11 cellular contexts compared by ENCODE assay signal in genomic region chr12:50033317-50033679, GRCh38. TPM values are rescaled to one million over a fixed set of nuclear protein-coding genes. Genes with fewer than 3 reads are reported as not detected.
DNase-seq lines count a peak whose midpoint lies in the region; ATAC-seq, FAIRE-seq and TF ChIP-seq lines count a peak whose summit lies in the region.
"Had no signal": no experiment of that assay in that cellular context is flagged by ENCODE, and none has a peak within 500 bp of the region (broad histone marks: within the 10 kb centered on the region; RNA-seq: fewer than 3 reads in every experiment).

No MANE protein-coding gene starts in this region.

- in situ Hi-C loops in HepG2 (cut with HindIII; ENCODE audit: extremely low pct_ligation_motif_present, low pct_unique_long_range_greater_than_20kb), result no loop called here

- no peak for TF ChIP-seq EP300 in HepG2 (IDR thresholded peaks at IDR 0.05; ENCODE audit: low read depth in 2 of 2, low read length in 2 of 2)
- TF ChIP-seq EP300 in HepG2 (CRISPR knock-in tag; IDR thresholded peaks at IDR 0.05; ENCODE audit: borderline replicate concordance), result no peak

- CTCF ChIA-PET in HepG2 (lab: Yijun Ruan, JAX; ENCODE audit: low intra/inter-chr PET ratio, low total read pairs), result no interaction called here

- no peak for TF ChIP-seq RAD21 in HepG2 (CRISPR knock-in tag; IDR thresholded peaks at IDR 0.05)

- POLR2A ChIA-PET in HepG2 (lab: Yijun Ruan, JAX), result no interaction called here

- H3K27me3 ChIP-seq in right lobe of liver, result no peaks in the 10 kb centered on the region
- H3K27me3 ChIP-seq in HepG2 (ENCODE audit: control insufficient read depth in 1 of 2, insufficient read depth in 2 of 2, low read length in 2 of 2), result peaks cover 1 to 4% of the 10 kb centered on the region in 2 experiments; a peak in 2 of 5 replicates

- FAIRE-seq in HepG2 (lab: Jason Lieb, UNC), result no peak

- ATAC-seq in right lobe of liver, result peak; percentile 57 to 85 (median 70)
- no peak for ATAC-seq in HepG2
- ATAC-seq in mucosa of descending colon, result peak; percentile 54
- ATAC-seq in HG03432 (IDR thresholded peaks at IDR 0.05; ENCODE audit: unreplicated experiment), result no peak

- 78% methylated on average over 4 of the region's 7 CpGs for WGBS in right lobe of liver (ENCODE audit: insufficient coverage, low coverage, low lambda C conversion rate, missing lambda C conversion rate)
- WGBS in HepG2 (ENCODE audit: low lambda C conversion rate), result 76% methylated on average over 7 of the region's 7 CpGs

- H3K27ac ChIP-seq in right lobe of liver, result peak overlapping the region in 1 of 3 donors; percentile 51
- H3K27ac ChIP-seq in HepG2 (ENCODE audit: extremely low read length, insufficient read depth, low read length), result no peak overlapping the region
- peak overlapping the region in 1 of 2 donors; percentile 72 for H3K27ac ChIP-seq in coronary artery

- H3K4me2 ChIP-seq in HepG2 (ENCODE audit: low read depth, low read length), result no peak overlapping the region

- H3K4me1 ChIP-seq in right lobe of liver (no peaks in the 10 kb centered on the region), HepG2 (ENCODE audit: insufficient read depth, low read length) (peaks cover 28% of the 10 kb centered on the region), mucosa of descending colon (ENCODE audit: low read depth) (no peaks in the 10 kb centered on the region)

- no peaks in the 10 kb centered on the region for H4K20me1 ChIP-seq in HepG2 (ENCODE audit: insufficient read depth, low read length)

- H3K79me2 ChIP-seq in HepG2 (ENCODE audit: insufficient read depth, low read length), result no peaks in the 10 kb centered on the region

- no peak overlapping the region for H3K9ac ChIP-seq in HepG2 (ENCODE audit: insufficient read depth, low read depth, low read length)

- H3K36me3 ChIP-seq in right lobe of liver (no peaks in the 10 kb centered on the region), HepG2 (replicated peaks in 1 of 2; ENCODE audit: control insufficient read depth in 1 of 2, insufficient read depth in 2 of 2, low read length in 2 of 2) (no peaks in the 10 kb centered on the region), mucosa of descending colon (ENCODE audit: low read depth) (no peaks in the 10 kb centered on the region)

- H2AFZ ChIP-seq in HepG2 (ENCODE audit: low read length), result no peak overlapping the region

- DNase-seq in right lobe of liver (peak in 2 of 3 donors; percentile 26 to 45), HepG2 (ENCODE audit: low spot score) (no peak), coronary artery (ENCODE audit: low spot score) (no peak), mucosa of descending colon (peak in 1 of 3 donors; percentile 46), NCI-H446 (lab: John Stamatoyannopoulos, UW) (no peak), T-helper 9 cell (no peak), HPDE6-E6E7 (ENCODE audit: extremely low spot score) (no peak)
- DNase-seq: activated CD4-positive, alpha-beta T cell treated with anti-CD3 and anti-CD28 coated beads for 48 hours; NCI-H146 had no signal

- H3K4me3 ChIP-seq in right lobe of liver (peak overlapping the region; percentile 14 to 31 (median 21)), HepG2 (replicated peaks in 1 of 3; ENCODE audit: insufficient read depth in 1 of 3, low read depth in 2 of 3, low read length in 3 of 3) (no peak overlapping the region), coronary artery (peak overlapping the region; percentile 58), mucosa of descending colon (no peak overlapping the region)
- H3K4me3 ChIP-seq: lung had no signal

- intact Hi-C loops in right lobe of liver (cut with DNase I) (no loop called here), HepG2 (cut with micrococcal nuclease; ENCODE audit: unreplicated experiment) (no loop called here), mucosa of descending colon (cut with DNase I, micrococcal nuclease) (no loop called here)

- BruUV-seq in HepG2 (replicated peaks; lab: Mats Ljungman, UMichigan), result no TSS peak

- no peaks in the 10 kb centered on the region for H3K9me3 ChIP-seq in right lobe of liver
- no peaks in the 10 kb centered on the region for H3K9me3 ChIP-seq in HepG2 (ENCODE audit: low read length)
- H3K9me3 ChIP-seq in mucosa of descending colon, result no peaks in the 10 kb centered on the region

- TF ChIP-seq CTCF in right lobe of liver (IDR thresholded peaks at IDR 0.05), result no peak
- no peak for TF ChIP-seq CTCF in HepG2 (CRISPR knock-in tag; IDR thresholded peaks at IDR 0.05)
- no peak for TF ChIP-seq CTCF in coronary artery (IDR thresholded peaks at IDR 0.05)
- TF ChIP-seq CTCF in mucosa of descending colon (IDR thresholded peaks at IDR 0.05), result no peak

- TF ChIP-seq POLR2A in right lobe of liver (IDR thresholded peaks at IDR 0.05) (no peak), HepG2 (IDR thresholded peaks at IDR 0.05; ENCODE audit: insufficient read depth in 1 of 2, low read depth in 2 of 2, low read length in 2 of 2) (no peak)

RNA-seq across cellular contexts. Expression of gene RACGAP1, which starts 8.0 kb away (rescaled TPM):
- total RNA-seq in right lobe of liver (1 to 10 TPM; 2.8 to 5.4 (median 4.2) TPM), HepG2 (2016; rRNA removed; fragmentation: Illumina TruSeq; extraction: Trizol) (57.9 and 95.5 TPM in 2 replicates), mucosa of descending colon (10 to 100 TPM; 16.0 to 45.5 (median 34.4) TPM)
- 19.2 and 25.1 TPM in 2 replicates for total RNA-seq in HepG2 (2016; cell fraction: cytosol; rRNA removed; fragmentation: Illumina TruSeq; extraction: Trizol; ENCODE audit: low read depth)
- total RNA-seq in HepG2 (2016; cell fraction: insoluble cytoplasmic fraction; rRNA removed; fragmentation: Illumina TruSeq; extraction: Trizol), result 56.8 and 91.5 TPM in 2 replicates
- 22.2 and 24.7 TPM in 2 replicates for total RNA-seq in HepG2 (2016; cell fraction: membrane; rRNA removed; fragmentation: Illumina TruSeq; extraction: Trizol)
- 29.8 and 36.8 TPM in 2 replicates for total RNA-seq in HepG2 (2016; cell fraction: nucleus; rRNA removed; fragmentation: Illumina TruSeq; extraction: Trizol)
- polyA plus RNA-seq in HepG2 (2011; rRNA removed), result 14.0 and 16.7 TPM in 2 replicates
- polyA plus RNA-seq in HepG2 (2011; cell fraction: cytosol; rRNA removed), result 11.8 and 12.2 TPM in 2 replicates
- 15.3 and 17.4 TPM in 2 replicates for polyA plus RNA-seq in HepG2 (2011; cell fraction: nucleus; rRNA removed)
- polyA plus RNA-seq in HepG2 (2012), result 13.0 and 24.8 TPM in 2 replicates
- polyA plus RNA-seq in HepG2 (2016; cell fraction: cytosol; fragmentation: Illumina TruSeq; extraction: Trizol; ENCODE audit: low read depth), result 3.3 and 3.8 TPM in 2 replicates
- polyA plus RNA-seq in HepG2 (2016; cell fraction: insoluble cytoplasmic fraction; fragmentation: Illumina TruSeq; extraction: Trizol; ENCODE audit: low read depth), result 55.6 and 59.8 TPM in 2 replicates
- 8.3 and 9.6 TPM in 2 replicates for polyA plus RNA-seq in HepG2 (2016; cell fraction: membrane; fragmentation: Illumina TruSeq; extraction: Trizol; ENCODE audit: low read depth)
- 35.4 and 37.2 TPM in 2 replicates for polyA plus RNA-seq in HepG2 (2016; cell fraction: nucleus; fragmentation: Illumina TruSeq; extraction: Trizol; ENCODE audit: insufficient read depth, low read depth)
- polyA minus RNA-seq in HepG2 (2011; rRNA and poly(A)+ RNA removed; ENCODE audit: low replicate concordance), result 65.5 and 353 TPM in 2 replicates
- 20.2 and 21.7 TPM in 2 replicates for polyA minus RNA-seq in HepG2 (2011; cell fraction: cytosol; rRNA and poly(A)+ RNA removed)
- polyA minus RNA-seq in HepG2 (2011; cell fraction: nucleus; rRNA and poly(A)+ RNA removed), result 17.5 and 21.2 TPM in 2 replicates

RNA-seq across cellular contexts. Expression of gene ASIC1, which starts 24.1 kb away (rescaled TPM):
- under 1 TPM in 4 of 6 experiments, not detected in 2; 0.07 to 0.19 (median 0.15) TPM for total RNA-seq in right lobe of liver
- total RNA-seq in HepG2 (2016; rRNA removed; fragmentation: Illumina TruSeq; extraction: Trizol), result 0.24 and 0.44 TPM in 2 replicates
- 0.26 and 0.30 TPM in 2 replicates for total RNA-seq in HepG2 (2016; cell fraction: cytosol; rRNA removed; fragmentation: Illumina TruSeq; extraction: Trizol; ENCODE audit: low read depth)
- total RNA-seq in HepG2 (2016; cell fraction: insoluble cytoplasmic fraction; rRNA removed; fragmentation: Illumina TruSeq; extraction: Trizol), result 0.19 and 1.1 TPM in 2 replicates
- total RNA-seq in HepG2 (2016; cell fraction: membrane; rRNA removed; fragmentation: Illumina TruSeq; extraction: Trizol), result 0.49 and 0.52 TPM in 2 replicates
- 0.47 and 0.75 TPM in 2 replicates for total RNA-seq in HepG2 (2016; cell fraction: nucleus; rRNA removed; fragmentation: Illumina TruSeq; extraction: Trizol)
- polyA plus RNA-seq in HepG2 (2011; rRNA removed), result 1.3 and 1.5 TPM in 2 replicates
- polyA plus RNA-seq in HepG2 (2011; cell fraction: cytosol; rRNA removed), result 0.85 and 0.98 TPM in 2 replicates
- polyA plus RNA-seq in HepG2 (2011; cell fraction: nucleus; rRNA removed), result 2.6 and 3.1 TPM in 2 replicates
- polyA plus RNA-seq in HepG2 (2012), result 0.56 and 0.67 TPM in 2 replicates
- 0.34 and 0.51 TPM in 2 replicates for polyA plus RNA-seq in HepG2 (2016; cell fraction: cytosol; fragmentation: Illumina TruSeq; extraction: Trizol; ENCODE audit: low read depth)
- polyA plus RNA-seq in HepG2 (2016; cell fraction: insoluble cytoplasmic fraction; fragmentation: Illumina TruSeq; extraction: Trizol; ENCODE audit: low read depth), result 0.59 and 0.66 TPM in 2 replicates
- 0.59 and 0.63 TPM in 2 replicates for polyA plus RNA-seq in HepG2 (2016; cell fraction: membrane; fragmentation: Illumina TruSeq; extraction: Trizol; ENCODE audit: low read depth)
- polyA plus RNA-seq in HepG2 (2016; cell fraction: nucleus; fragmentation: Illumina TruSeq; extraction: Trizol; ENCODE audit: insufficient read depth, low read depth), result 2.9 and 3.2 TPM in 2 replicates
- 2.0 and 12.2 TPM in 2 replicates for polyA minus RNA-seq in HepG2 (2011; rRNA and poly(A)+ RNA removed; ENCODE audit: low replicate concordance)
- 0.40 and 0.88 TPM in 2 replicates for polyA minus RNA-seq in HepG2 (2011; cell fraction: cytosol; rRNA and poly(A)+ RNA removed)
- 0.87 and 1.3 TPM in 2 replicates for polyA minus RNA-seq in HepG2 (2011; cell fraction: nucleus; rRNA and poly(A)+ RNA removed)
- total RNA-seq in mucosa of descending colon, result 1 to 10 TPM in 2 of 3 donors, under 1 TPM in 1; 0.35 to 9.9 (median 1.7) TPM

RNA-seq across cellular contexts. Expression of gene SMARCD1, which starts 51.8 kb away (rescaled TPM):
- total RNA-seq in right lobe of liver (10 to 100 TPM; 13.3 to 35.0 (median 16.4) TPM), HepG2 (2016; rRNA removed; fragmentation: Illumina TruSeq; extraction: Trizol) (54.6 and 64.9 TPM in 2 replicates), mucosa of descending colon (10 to 100 TPM; 34.2 to 44.9 (median 38.9) TPM)
- 18.3 and 19.3 TPM in 2 replicates for total RNA-seq in HepG2 (2016; cell fraction: cytosol; rRNA removed; fragmentation: Illumina TruSeq; extraction: Trizol; ENCODE audit: low read depth)
- 53.8 and 56.6 TPM in 2 replicates for total RNA-seq in HepG2 (2016; cell fraction: insoluble cytoplasmic fraction; rRNA removed; fragmentation: Illumina TruSeq; extraction: Trizol)
- total RNA-seq in HepG2 (2016; cell fraction: membrane; rRNA removed; fragmentation: Illumina TruSeq; extraction: Trizol), result 51.5 and 52.7 TPM in 2 replicates
- 46.9 and 61.3 TPM in 2 replicates for total RNA-seq in HepG2 (2016; cell fraction: nucleus; rRNA removed; fragmentation: Illumina TruSeq; extraction: Trizol)
- 51.7 and 55.5 TPM in 2 replicates for polyA plus RNA-seq in HepG2 (2011; rRNA removed)
- polyA plus RNA-seq in HepG2 (2011; cell fraction: cytosol; rRNA removed), result 35.2 and 38.4 TPM in 2 replicates
- polyA plus RNA-seq in HepG2 (2011; cell fraction: nucleus; rRNA removed), result 69.3 and 71.6 TPM in 2 replicates
- polyA plus RNA-seq in HepG2 (2012), result 35.8 and 43.5 TPM in 2 replicates
- polyA plus RNA-seq in HepG2 (2016; cell fraction: cytosol; fragmentation: Illumina TruSeq; extraction: Trizol; ENCODE audit: low read depth), result 12.2 and 14.5 TPM in 2 replicates
- polyA plus RNA-seq in HepG2 (2016; cell fraction: insoluble cytoplasmic fraction; fragmentation: Illumina TruSeq; extraction: Trizol; ENCODE audit: low read depth), result 51.0 and 65.3 TPM in 2 replicates
- polyA plus RNA-seq in HepG2 (2016; cell fraction: membrane; fragmentation: Illumina TruSeq; extraction: Trizol; ENCODE audit: low read depth), result 41.4 and 44.8 TPM in 2 replicates
- polyA plus RNA-seq in HepG2 (2016; cell fraction: nucleus; fragmentation: Illumina TruSeq; extraction: Trizol; ENCODE audit: insufficient read depth, low read depth), result 82.4 and 96.0 TPM in 2 replicates
- 82.5 and 134 TPM in 2 replicates for polyA minus RNA-seq in HepG2 (2011; rRNA and poly(A)+ RNA removed; ENCODE audit: low replicate concordance)
- polyA minus RNA-seq in HepG2 (2011; cell fraction: cytosol; rRNA and poly(A)+ RNA removed), result 41.4 and 46.1 TPM in 2 replicates
- polyA minus RNA-seq in HepG2 (2011; cell fraction: nucleus; rRNA and poly(A)+ RNA removed), result 68.1 and 69.0 TPM in 2 replicates

Comparison
In these comparisons a context has a peak if more than half of its experiments do, and no peak if none do; other contexts are left out.
1. ATAC-seq: peak in right lobe of liver (4 of 4) and mucosa of descending colon (single experiment); none in HepG2 (single experiment) and HG03432 (single experiment).
2. DNase-seq: peak in right lobe of liver (2 of 3); none in HepG2 (single experiment), coronary artery (single experiment), NCI-H446 (0 of 2), T-helper 9 cell (single experiment) and HPDE6-E6E7 (single experiment).
3. H3K4me3 ChIP-seq: peak in right lobe of liver (3 of 3) and coronary artery (single experiment); none in HepG2 (0 of 3) and mucosa of descending colon (single experiment).